Comparison of ENCODE assay signal across 13 cellular contexts in genomic region chr1:211378844-211379243, GRCh38. TPM values are rescaled to one million over a fixed set of nuclear protein-coding genes. Genes with fewer than 3 reads are reported as not detected.
DNase-seq lines count a peak whose midpoint lies in the region; ATAC-seq and TF ChIP-seq lines count a peak whose summit lies in the region.
"Had no signal": no experiment of that assay in that cellular context is flagged by ENCODE, and none has a peak within 500 bp of the region (broad histone marks: within the 10 kb centered on the region; RNA-seq: fewer than 3 reads in every experiment).

No MANE protein-coding gene starts in this region.

- H3K36me3 ChIP-seq in adipocyte (ENCODE audit: control insufficient read depth, insufficient read depth, low read length, severe bottlenecking): no peaks in the 10 kb centered on the region

- peak; percentile 48 for DNase-seq in AG09309 (ENCODE audit: low read depth)
- DNase-seq in HK-2 (ENCODE audit: unreplicated experiment): peak; percentile 45
- DNase-seq in adipocyte (ENCODE audit: low read depth): peak; percentile 52
- peak; percentile 75 for DNase-seq in myocyte (ENCODE audit: low read depth)
- DNase-seq in DMS114 treated with DMSO at 0.1 percent for 48 hours (lab: John Stamatoyannopoulos, UW; ENCODE audit: unreplicated experiment): no peak
- no peak for DNase-seq in iPS-NIHi11 (ENCODE audit: low spot score)
- DNase-seq: body of pancreas, DMS153, NCI-H1930, upper lobe of left lung had no signal

- peaks cover 11% of the 10 kb centered on the region for H3K4me1 ChIP-seq in adipocyte (ENCODE audit: control insufficient read depth, insufficient read depth, low read length)

- H3K4me3 ChIP-seq in AG09309 (ENCODE audit: control insufficient read depth, low read depth, low read length) (no peak overlapping the region), adipocyte (ENCODE audit: low read length) (peak overlapping the region; percentile 20)
- H3K4me3 ChIP-seq: body of pancreas, skin epidermis, upper lobe of left lung had no signal

- H3K27me3 ChIP-seq in adipocyte (replicated peaks; ENCODE audit: control insufficient read depth, insufficient read depth, low read length): no peaks in the 10 kb centered on the region
- H3K27me3 ChIP-seq: body of pancreas, upper lobe of left lung had no signal

- H3K9me3 ChIP-seq in adipocyte (ENCODE audit: control insufficient read depth, low read length): no peaks in the 10 kb centered on the region
- H3K9me3 ChIP-seq: body of pancreas, upper lobe of left lung had no signal

- TF ChIP-seq CTCF in AG09309 (IDR thresholded peaks at IDR 0.05; ENCODE audit: control insufficient read depth, insufficient read depth, low read depth, low read length, missing control alignments): no peak

- no peak for ATAC-seq in GM19463 (IDR thresholded peaks at IDR 0.05; ENCODE audit: unreplicated experiment)
- ATAC-seq in GM19452 (IDR thresholded peaks at IDR 0.05; ENCODE audit: unreplicated experiment): no peak
- ATAC-seq: body of pancreas had no signal

- H3K9ac ChIP-seq in adipocyte (ENCODE audit: low read length): peak overlapping the region; percentile 9

RNA-seq across cellular contexts. Expression of gene TRAF5, which starts 52.2 kb away (rescaled TPM):
- total RNA-seq in myocyte: 6.6 and 19.8 TPM in 2 replicates
- 6.4 TPM for polyA plus RNA-seq in myocyte (2012)

Comparison
In these comparisons a context has a peak if more than half of its experiments do, and no peak if none do; other contexts are left out.
1. DNase-seq: peak in AG09309 (single experiment), HK-2 (single experiment), adipocyte (single experiment) and myocyte (single experiment); none in DMS114 treated with DMSO at 0.1 percent for 48 hours (single experiment) and iPS-NIHi11 (single experiment).